In genomic region chr12:117037296-117038022, GRCh38 we compare ENCODE assay signal across 15 cellular contexts.
"Had no signal": no experiment of that assay in that cellular context is flagged by ENCODE, and none has a peak within 500 bp of the region (broad histone marks: within the 10 kb centered on the region; RNA-seq: fewer than 3 reads in every experiment).

No MANE protein-coding gene starts in this region.

- H3K4me1 Mint-ChIP-seq: central memory CD8-positive, alpha-beta T cell; stimulated activated effector memory CD8-positive, alpha-beta T cell treated with anti-CD3 and anti-CD28 coated beads, Interleukin-12 subunit alpha, Interleukin-12 subunit beta, amount 100 ng/mL, for 72 hours had no signal

- ATAC-seq: activated naive CD4-positive, alpha-beta T cell treated with anti-CD3 and anti-CD28 coated beads, Interleukin-2, amount 50 U/mL, for 72 hours; body of pancreas; gastrocnemius medialis; stimulated activated effector memory CD8-positive, alpha-beta T cell treated with anti-CD3 and anti-CD28 coated beads, Interleukin-12 subunit alpha, Interleukin-12 subunit beta, amount 100 ng/mL, for 72 hours had no signal

- H3K27me3 Mint-ChIP-seq: central memory CD8-positive, alpha-beta T cell had no signal

- H3K27ac ChIP-seq: body of pancreas, epithelial cell of prostate, gastrocnemius medialis, neutrophil, tibial nerve had no signal

- H3K4me3 Mint-ChIP-seq: activated B cell treated with CpG ODN at 0.5 μM for 24 hours; central memory CD8-positive, alpha-beta T cell; stimulated activated effector memory CD8-positive, alpha-beta T cell treated with anti-CD3 and anti-CD28 coated beads, Interleukin-12 subunit alpha, Interleukin-12 subunit beta, amount 100 ng/mL, for 72 hours; T-helper 1 cell treated with Interleukin-12 subunit alpha and Interleukin-12 subunit beta and Interleukin-4 antibody, amounts not matched to agents 30 μg/mL and 1 μg/mL, for 36 hours had no signal

- H3K27ac Mint-ChIP-seq: activated B cell treated with CpG ODN at 0.5 μM for 24 hours; activated naive CD4-positive, alpha-beta T cell treated with anti-CD3 and anti-CD28 coated beads, Interleukin-2, amount 50 U/mL, for 72 hours; stimulated activated effector memory CD8-positive, alpha-beta T cell treated with anti-CD3 and anti-CD28 coated beads, Interleukin-12 subunit alpha, Interleukin-12 subunit beta, amount 100 ng/mL, for 72 hours; T-helper 1 cell treated with Interleukin-12 subunit alpha and Interleukin-12 subunit beta and Interleukin-4 antibody, amounts not matched to agents 30 μg/mL and 1 μg/mL, for 36 hours had no signal

- DNase-seq: activated B cell treated with CpG ODN at 0.5 μM for 24 hours; activated CD4-positive, alpha-beta T cell treated with anti-CD3 and anti-CD28 coated beads, Interleukin-2, amount 50 U/mL, for 1 hour; activated T-cell treated with anti-CD3 and anti-CD28 coated beads, Interleukin-2, amount 50 U/mL, for 1 hour; amniotic stem cell; effector memory CD4-positive, alpha-beta T cell; gastrocnemius medialis; midbrain had no signal

- H3K9me3 Mint-ChIP-seq: activated B cell treated with CpG ODN at 0.5 μM for 24 hours; activated naive CD4-positive, alpha-beta T cell treated with anti-CD3 and anti-CD28 coated beads, Interleukin-2, amount 50 U/mL, for 72 hours; central memory CD8-positive, alpha-beta T cell; stimulated activated effector memory CD8-positive, alpha-beta T cell treated with anti-CD3 and anti-CD28 coated beads, Interleukin-12 subunit alpha, Interleukin-12 subunit beta, amount 100 ng/mL, for 72 hours; T-helper 1 cell treated with Interleukin-12 subunit alpha and Interleukin-12 subunit beta and Interleukin-4 antibody, amounts not matched to agents 30 μg/mL and 1 μg/mL, for 36 hours had no signal

- H3K36me3 Mint-ChIP-seq: activated naive CD4-positive, alpha-beta T cell treated with anti-CD3 and anti-CD28 coated beads, Interleukin-2, amount 50 U/mL, for 72 hours; stimulated activated effector memory CD8-positive, alpha-beta T cell treated with anti-CD3 and anti-CD28 coated beads, Interleukin-12 subunit alpha, Interleukin-12 subunit beta, amount 100 ng/mL, for 72 hours had no signal
